21 cellular contexts compared by ENCODE assay signal in genomic region chr19:4578552-4579248, GRCh38. TPM values are rescaled to one million over a fixed set of nuclear protein-coding genes. Genes with fewer than 3 reads are reported as not detected.
"Had no signal": no experiment of that assay in that cellular context is flagged by ENCODE, and none has a peak within 500 bp of the region (broad histone marks: within the 10 kb centered on the region; RNA-seq: fewer than 3 reads in every experiment).

No MANE protein-coding gene starts in this region.

- H3K36me3 Mint-ChIP-seq: activated CD4-positive, alpha-beta memory T cell treated with anti-CD3 and anti-CD28 coated beads for 36 hours; activated CD8-positive, alpha-beta memory T cell treated with anti-CD3 and anti-CD28 coated beads, Interleukin-2, amount 10 ng/mL, durations not matched to agents 7 days and 5 days; activated naive CD4-positive, alpha-beta T cell treated with anti-CD3 and anti-CD28 coated beads, Interleukin-2, amount 10 ng/mL, durations not matched to agents 7 days and 5 days had no signal

- H3K4me3 ChIP-seq: ascending aorta, gastrocnemius medialis, heart right ventricle, lower lobe of right lung, prostate gland, suprapubic skin had no signal

- H3K27ac ChIP-seq: ascending aorta, dorsolateral prefrontal cortex, lower lobe of right lung, neutrophil, prostate gland, suprapubic skin had no signal

- H3K9me3 ChIP-seq: ascending aorta, gastrocnemius medialis, heart right ventricle, lower lobe of right lung, neutrophil, prostate gland, spleen, suprapubic skin had no signal

- H3K9me3 Mint-ChIP-seq: activated CD4-positive, alpha-beta memory T cell treated with anti-CD3 and anti-CD28 coated beads for 36 hours; activated naive CD4-positive, alpha-beta T cell treated with anti-CD3 and anti-CD28 coated beads, Interleukin-2, amount 10 ng/mL, durations not matched to agents 7 days and 5 days; activated T-helper 2 cell treated with anti-CD3 and anti-CD28 coated beads, Interferon-gamma antibody, Interleukin-2, Interleukin-4, amounts not matched to agents 10 μg/mL and 5 μg/mL and 100 μg/mL, durations not matched to agents 14 hours and 24 hours and 36 hours; stimulated activated naive CD8-positive, alpha-beta T cell treated with anti-CD3 and anti-CD28 coated beads, Interleukin-15, Interleukin-2, amounts not matched to agents 100 ng/mL and 50 ng/mL, for 24 hours had no signal

- H3K27ac Mint-ChIP-seq: activated CD4-positive, alpha-beta memory T cell treated with anti-CD3 and anti-CD28 coated beads for 36 hours; activated CD8-positive, alpha-beta memory T cell treated with anti-CD3 and anti-CD28 coated beads, Interleukin-2, amount 10 ng/mL, durations not matched to agents 7 days and 5 days; activated naive CD4-positive, alpha-beta T cell treated with anti-CD3 and anti-CD28 coated beads, Interleukin-2, amount 10 ng/mL, durations not matched to agents 7 days and 5 days; activated T-helper 2 cell treated with anti-CD3 and anti-CD28 coated beads, Interferon-gamma antibody, Interleukin-2, Interleukin-4, amounts not matched to agents 10 μg/mL and 5 μg/mL and 100 μg/mL, durations not matched to agents 14 hours and 24 hours and 36 hours; stimulated activated naive CD8-positive, alpha-beta T cell treated with anti-CD3 and anti-CD28 coated beads, Interleukin-15, Interleukin-2, amounts not matched to agents 100 ng/mL and 50 ng/mL, for 24 hours had no signal

- DNase-seq: activated CD4-positive, alpha-beta memory T cell treated with anti-CD3 and anti-CD28 coated beads for 36 hours; activated CD4-positive, alpha-beta T cell treated with anti-CD3 and anti-CD28 coated beads for 1 hour; activated CD8-positive, alpha-beta memory T cell treated with anti-CD3 and anti-CD28 coated beads, Interleukin-2, amount 10 ng/mL, durations not matched to agents 7 days and 5 days; activated naive CD4-positive, alpha-beta T cell treated with anti-CD3 and anti-CD28 coated beads, Interleukin-2, amount 10 ng/mL, durations not matched to agents 7 days and 5 days; activated T-cell treated with anti-CD3 and anti-CD28 coated beads, Interleukin-2, amount 50 U/mL, for 1 hour; dorsolateral prefrontal cortex; erythroblast; gastrocnemius medialis; heart right ventricle; left colon; lower lobe of right lung; midbrain; spleen; T-helper 1 cell had no signal

- H3K36me3 ChIP-seq: ascending aorta, gastrocnemius medialis, heart right ventricle, lower lobe of right lung, neutrophil, prostate gland, spleen, suprapubic skin had no signal

- H3K4me3 Mint-ChIP-seq: activated CD4-positive, alpha-beta memory T cell treated with anti-CD3 and anti-CD28 coated beads for 36 hours; activated CD8-positive, alpha-beta memory T cell treated with anti-CD3 and anti-CD28 coated beads, Interleukin-2, amount 10 ng/mL, durations not matched to agents 7 days and 5 days; activated naive CD4-positive, alpha-beta T cell treated with anti-CD3 and anti-CD28 coated beads, Interleukin-2, amount 10 ng/mL, durations not matched to agents 7 days and 5 days; stimulated activated naive CD8-positive, alpha-beta T cell treated with anti-CD3 and anti-CD28 coated beads, Interleukin-15, Interleukin-2, amounts not matched to agents 100 ng/mL and 50 ng/mL, for 24 hours had no signal

- H3K4me1 ChIP-seq: ascending aorta, prostate gland had no signal

RNA-seq across cellular contexts. Expression of gene SEMA6B, which starts 19.2 kb away (rescaled TPM):
- total RNA-seq: activated CD8-positive, alpha-beta memory T cell treated with anti-CD3 and anti-CD28 coated beads, Interleukin-2, amount 10 ng/mL, durations not matched to agents 7 days and 5 days; activated T-helper 2 cell treated with anti-CD3 and anti-CD28 coated beads, Interferon-gamma antibody, Interleukin-2, Interleukin-4, amounts not matched to agents 10 μg/mL and 5 μg/mL and 100 μg/mL, durations not matched to agents 14 hours and 24 hours and 36 hours had no signal

RNA-seq across cellular contexts. Expression of gene PLIN5, which starts 43.7 kb away (rescaled TPM):
- total RNA-seq: activated CD8-positive, alpha-beta memory T cell treated with anti-CD3 and anti-CD28 coated beads, Interleukin-2, amount 10 ng/mL, durations not matched to agents 7 days and 5 days; myocyte had no signal
